ENCODE assay signal across 18 cellular contexts in genomic region chr14:75001261-75001660, GRCh38. TPM values are rescaled to one million over a fixed set of nuclear protein-coding genes. Genes with fewer than 3 reads are reported as not detected.
DNase-seq lines count a peak whose midpoint lies in the region; ATAC-seq and TF ChIP-seq lines count a peak whose summit lies in the region.
"Had no signal": no experiment of that assay in that cellular context is flagged by ENCODE, and none has a peak within 500 bp of the region (broad histone marks: within the 10 kb centered on the region; RNA-seq: fewer than 3 reads in every experiment).

No MANE protein-coding gene starts in this region.

- peaks cover 24% of the 10 kb centered on the region for H3K36me3 ChIP-seq in OCI-LY7 (ENCODE audit: insufficient read depth, low read length)

- CTCF ChIA-PET in CD4-positive, alpha-beta T cell (lab: Charles Lee) = no interaction called here
- CTCF ChIA-PET in OCI-LY7 (lab: Charles Lee; ENCODE audit: unreplicated experiment) = no interaction called here

- H3K9me3 ChIP-seq in CD4-positive, alpha-beta T cell (ENCODE audit: control insufficient read depth, low read length) = no peaks in the 10 kb centered on the region
- peaks cover 12% of the 10 kb centered on the region; the same call in 1 of the 2 replicates for H3K9me3 ChIP-seq in OCI-LY7 (ENCODE audit: low read length)

- POLR2A ChIA-PET in CD4-positive, alpha-beta T cell (lab: Charles Lee) = no interaction called here
- POLR2A ChIA-PET in OCI-LY7 (lab: Charles Lee) = no interaction called here

- H2AFZ ChIP-seq in OCI-LY7 (ENCODE audit: low read length) = peak overlapping the region; percentile 94; the same call in 1 of the 2 replicates

- no peak for ATAC-seq in CD4-positive, alpha-beta T cell (ENCODE audit: poor library complexity)
- no peak for ATAC-seq in natural killer cell
- no peak for ATAC-seq in HG02938 (IDR thresholded peaks at IDR 0.05; ENCODE audit: unreplicated experiment)

- no TSS peak for BruUV-seq in OCI-LY7 (replicated peaks; lab: Mats Ljungman, UMichigan)

- in situ Hi-C loops in KBM-7 (cut with MboI; ENCODE audit: low pct_unique_long_range_greater_than_20kb, low sequenced_read_pairs) = no loop called here

- peaks cover 45% of the 10 kb centered on the region for H3K4me1 Mint-ChIP-seq in CD4-positive, alpha-beta T cell (ENCODE audit: low read depth)
- peaks cover 42% of the 10 kb centered on the region for H3K4me1 Mint-ChIP-seq in brain
- peaks cover 42 to 46% of the 10 kb centered on the region in 2 donors for H3K4me1 Mint-ChIP-seq in natural killer cell

- peak overlapping the region; percentile 99 for H3K4me3 Mint-ChIP-seq in CD4-positive, alpha-beta T cell
- peak overlapping the region in 3 of 5 experiments; percentile 52 to 100 (median 52) for H3K4me3 Mint-ChIP-seq in brain
- H3K4me3 Mint-ChIP-seq in natural killer cell = no peak overlapping the region

- peaks cover 22% of the 10 kb centered on the region for H3K79me2 ChIP-seq in OCI-LY7 (ENCODE audit: insufficient read depth, low read depth, low read length)

- no peaks in the 10 kb centered on the region for H3K9me3 Mint-ChIP-seq in CD4-positive, alpha-beta T cell
- peaks cover 0 to 13% (median 8%) of the 10 kb centered on the region in 5 experiments for H3K9me3 Mint-ChIP-seq in brain
- no peaks in the 10 kb centered on the region for H3K9me3 Mint-ChIP-seq in natural killer cell

- no peak for TF ChIP-seq CTCF in CD4-positive, alpha-beta T cell (IDR thresholded peaks at IDR 0.05)
- TF ChIP-seq CTCF in OCI-LY7 (conservative IDR thresholded peaks at IDR 0.05; ENCODE audit: low read length) (no peak), brain (conservative IDR thresholded peaks at IDR 0.05) (no peak), natural killer cell (IDR thresholded peaks at IDR 0.05) (no peak)

- intact Hi-C loops in CD4-positive, alpha-beta T cell (cut with DNase I, micrococcal nuclease) = loop anchor here (5.0 to 10.0 kb wide), 4 partner anchors 54 to 986 kb away; partner anchors contain the start of genes ACYP1 (in 1 of the 2), IFT43 (in 1 of the 2), NEK9 (in 1 of the 2) and ZC2HC1C (in 1 of the 2)
- intact Hi-C loops in OCI-LY7 (cut with micrococcal nuclease; ENCODE audit: unreplicated experiment) = no loop called here
- intact Hi-C loops in natural killer cell (cut with micrococcal nuclease) = loop anchor here (5.0 to 10.0 kb wide), 2 partner anchors 61 to 136 kb away; partner anchors contain the start of gene ACYP1

- H3K27me3 Mint-ChIP-seq in CD4-positive, alpha-beta T cell = no peaks in the 10 kb centered on the region
- H3K27me3 Mint-ChIP-seq in brain (peaks cover 23% of the 10 kb centered on the region), natural killer cell (ENCODE audit: low read depth in 2 of 2) (no peaks in the 10 kb centered on the region)

- peak overlapping the region; percentile 93 for H3K27ac Mint-ChIP-seq in CD4-positive, alpha-beta T cell
- H3K27ac Mint-ChIP-seq in brain (no peak overlapping the region), natural killer cell (peak overlapping the region; percentile 94 to 95)

- no peak for DNase-seq in CD4-positive, alpha-beta T cell
- no peak for DNase-seq in OCI-LY7 (ENCODE audit: low spot score)
- no peak for DNase-seq in natural killer cell
- DNase-seq in iPS-NIHi11 (ENCODE audit: low spot score) = no peak
- no peak for DNase-seq in KBM-7
- DNase-seq in GM19238 (ENCODE audit: insufficient read length, low spot score) = no peak
- DNase-seq: DMS79; HFFc6; NCI-H1092 treated with DMSO at 0.1 percent for 48 hours; NCI-H146; NCI-H2081 treated with DMSO at 0.1 percent for 48 hours; NCI-H510A; NCI-H748 treated with DMSO at 0.1 percent for 48 hours; NK-92 treated with Interleukin-12 subunit alpha and Interleukin-12 subunit beta, amount 100 ng/mL, for 24 hours; SHP77 had no signal

- H4K20me1 ChIP-seq in OCI-LY7 (ENCODE audit: insufficient read depth, low read length) = no peaks in the 10 kb centered on the region

- no peaks in the 10 kb centered on the region for H3K27me3 ChIP-seq in CD4-positive, alpha-beta T cell (ENCODE audit: control insufficient read depth, insufficient read depth, low read length)

- no peak overlapping the region for H3K27ac ChIP-seq in CD4-positive, alpha-beta T cell (ENCODE audit: low read depth, low read length)
- H3K27ac ChIP-seq in OCI-LY7 (ENCODE audit: low read depth, low read length, poor library complexity, severe bottlenecking) = no peak overlapping the region
- H3K27ac ChIP-seq: SK-N-MC had no signal

- H3K4me3 ChIP-seq in OCI-LY7 (ENCODE audit: low read depth, low read length, poor library complexity, severe bottlenecking) = no peak overlapping the region

- H3K9me2 ChIP-seq in OCI-LY7 (ENCODE audit: insufficient read depth, low read length) = no peaks in the 10 kb centered on the region

- H3K4me1 ChIP-seq in OCI-LY7 (ENCODE audit: insufficient read depth, low read length, poor library complexity, severe bottlenecking) = peaks cover 15% of the 10 kb centered on the region

- peaks cover 40% of the 10 kb centered on the region for H3K36me3 Mint-ChIP-seq in CD4-positive, alpha-beta T cell (ENCODE audit: low read depth)
- H3K36me3 Mint-ChIP-seq in brain (peaks cover 25% of the 10 kb centered on the region), natural killer cell (no peaks in the 10 kb centered on the region)

- H3K4me2 ChIP-seq in OCI-LY7 (ENCODE audit: low read length) = no peak overlapping the region

RNA-seq across cellular contexts. Expression of gene EIF2B2, which starts 1.5 kb away (rescaled TPM):
- total RNA-seq in CD4-positive, alpha-beta T cell = 10 to 100 TPM; 21.0 to 24.2 TPM
- total RNA-seq in OCI-LY7 (2014; rRNA removed; shearing (Covaris generic)) = 33.5 and 42.0 TPM in 2 replicates
- total RNA-seq in OCI-LY7 (2022) (49.8 and 53.8 TPM in 2 replicates), natural killer cell (10 to 100 TPM; 22.2 to 45.1 (median 31.2) TPM)
- polyA plus RNA-seq in brain (ENCODE audit: insufficient read depth, low read depth, low replicate concordance) = 98.5 TPM

RNA-seq across cellular contexts. Expression of gene PGF, which starts 45.9 kb away (rescaled TPM):
- total RNA-seq in CD4-positive, alpha-beta T cell = under 1 TPM in 1 of 2 experiments, not detected in 1; 0.11 TPM
- total RNA-seq in OCI-LY7 (2014; rRNA removed; shearing (Covaris generic)) = 0.09 and 0.13 TPM in 2 replicates
- total RNA-seq in OCI-LY7 (2022) (0.19 TPM in 1 of 2 replicates, not detected in the other), natural killer cell (under 1 TPM in 2 of 3 donors, not detected in 1; 0.33 to 0.34 TPM)
- polyA plus RNA-seq in brain (ENCODE audit: insufficient read depth, low read depth, low replicate concordance) = 21.8 TPM

RNA-seq across cellular contexts. Expression of gene MLH3, which starts 50.0 kb away (rescaled TPM):
- 10 to 100 TPM; 13.2 to 14.4 TPM for total RNA-seq in CD4-positive, alpha-beta T cell
- total RNA-seq in OCI-LY7 (2014; rRNA removed; shearing (Covaris generic)) = 5.1 and 6.6 TPM in 2 replicates
- 6.1 and 6.7 TPM in 2 replicates for total RNA-seq in OCI-LY7 (2022)
- polyA plus RNA-seq in brain (ENCODE audit: insufficient read depth, low read depth, low replicate concordance) = 5.9 TPM
- total RNA-seq in natural killer cell = 10 to 100 TPM; 15.5 to 20.7 (median 19.1) TPM

Comparison
In these comparisons a context has a peak if more than half of its experiments do, and no peak if none do; other contexts are left out.
1. H3K27ac Mint-ChIP-seq: peak in CD4-positive, alpha-beta T cell (single experiment) and natural killer cell (2 of 2); none in brain (0 of 5).